ENCODE assay signal across 9 cellular contexts in the genomic region with DNA sequence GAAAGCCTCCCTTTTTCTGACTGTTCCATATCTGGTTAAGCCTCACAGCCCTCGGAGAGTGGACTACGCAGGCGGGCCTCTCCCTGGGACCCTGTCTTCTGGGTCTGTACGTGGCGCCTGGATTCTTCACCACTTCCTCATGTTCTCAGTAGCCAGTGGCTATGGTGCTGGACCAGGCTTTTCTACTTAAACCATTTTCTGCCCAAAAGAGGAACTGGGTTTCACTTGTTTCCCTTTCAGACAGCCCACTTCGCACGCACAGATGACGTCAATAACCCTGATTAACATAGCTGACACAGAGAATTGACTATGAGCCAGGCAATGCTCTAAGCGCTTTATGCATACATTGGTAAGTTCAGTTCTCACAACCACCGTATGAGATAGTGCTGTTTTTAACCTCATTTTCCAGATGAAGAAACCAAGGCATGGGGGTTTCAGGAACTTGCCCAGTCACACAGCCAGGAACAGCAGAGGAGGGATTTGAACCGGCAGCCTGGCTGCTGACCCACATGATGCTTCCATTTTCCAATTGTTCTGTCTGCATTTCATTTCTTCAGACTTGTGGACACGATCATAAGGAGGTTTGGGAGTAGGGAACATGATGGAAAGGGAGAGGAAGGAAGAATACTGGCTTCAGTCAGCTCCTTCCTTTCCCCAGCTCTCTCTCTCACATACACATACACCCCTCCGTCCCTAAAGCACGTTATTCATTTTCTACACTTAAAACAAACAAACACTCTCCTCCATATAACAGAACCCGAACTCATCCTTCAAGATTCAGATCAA. TPM values are rescaled to one million over a fixed set of nuclear protein-coding genes. Genes with fewer than 3 reads are reported as not detected.
DNase-seq lines count a peak whose midpoint lies in the region; ATAC-seq, FAIRE-seq and TF ChIP-seq lines count a peak whose summit lies in the region.
"Had no signal": no experiment of that assay in that cellular context is flagged by ENCODE, and none has a peak within 500 bp of the region (broad histone marks: within the 10 kb centered on the region; RNA-seq: fewer than 3 reads in every experiment).

No MANE protein-coding gene starts in this region.

- ATAC-seq in GM21528 (IDR thresholded peaks at IDR 0.05; ENCODE audit: low FRiP score, unreplicated experiment), result peak; percentile 79
- ATAC-seq in K562, result peak; percentile 71
- peak in 3 of 4 donors; percentile 46 to 72 (median 69) for ATAC-seq in pancreas

- H3K27me3 ChIP-seq in K562 (ENCODE audit: control insufficient read depth in 2 of 2, insufficient read depth in 2 of 2, low read length in 2 of 2) (no peaks in the 10 kb centered on the region), pancreas (no peaks in the 10 kb centered on the region)

- no peaks in the 10 kb centered on the region for H3K79me2 ChIP-seq in K562 (ENCODE audit: control insufficient read depth, insufficient read depth, low read length)

- H3K27ac Mint-ChIP-seq in Calu3 (ENCODE audit: unreplicated experiment), result no peak overlapping the region

- TF ChIP-seq POLR2A in K562 (conservative IDR thresholded peaks at IDR 0.05), result no peak

- H3K9me3 Mint-ChIP-seq in Calu3 (ENCODE audit: low read depth, unreplicated experiment), result no peaks in the 10 kb centered on the region

- H2AFZ ChIP-seq in K562 (ENCODE audit: low read depth, low read length), result peak overlapping the region; percentile 90

- no peaks in the 10 kb centered on the region for H3K36me3 Mint-ChIP-seq in Calu3 (ENCODE audit: insufficient read depth, unreplicated experiment)

- no peak for TF ChIP-seq RAD21 in K562 (CRISPR knock-in tag; conservative IDR thresholded peaks at IDR 0.05 in 1 of 2, IDR thresholded peaks at IDR 0.05 in 1 of 2)

- H3K4me1 ChIP-seq in K562 (replicated peaks in 1 of 2; ENCODE audit: control insufficient read depth in 2 of 2, insufficient read depth in 2 of 2, low read length in 2 of 2) (peaks cover 6 to 24% of the 10 kb centered on the region in 2 experiments; a peak in 3 of 5 replicates), pancreas (peaks cover 0 to 11% (median 11%) of the 10 kb centered on the region in 3 donors)

- H3K4me3 ChIP-seq in K562 (no peak overlapping the region), pancreas (no peak overlapping the region)

- no peaks in the 10 kb centered on the region for H3K4me1 Mint-ChIP-seq in Calu3 (ENCODE audit: low read depth, unreplicated experiment)

- in situ Hi-C loops in GM13977 (cut with MboI; ENCODE audit: low pct_unique_long_range_greater_than_20kb, low sequenced_read_pairs, unreplicated experiment), result no loop called here
- in situ Hi-C loops in KBM-7 (cut with MboI; ENCODE audit: low pct_unique_long_range_greater_than_20kb, low sequenced_read_pairs), result no loop called here
- in situ Hi-C loops in K562 (cut with MboI), result no loop called here

- H3K27me3 Mint-ChIP-seq in Calu3 (ENCODE audit: unreplicated experiment), result no peaks in the 10 kb centered on the region

- TF ChIP-seq CTCF in GM13977 (IDR thresholded peaks at IDR 0.05; ENCODE audit: extremely low read depth, insufficient read depth, missing control alignments) (no peak), K562 (IDR thresholded peaks at IDR 0.05 in 2 of 3, conservative IDR thresholded peaks at IDR 0.05 in 1 of 3; ENCODE audit: insufficient read depth in 2 of 3, low read depth in 1 of 3, low read length in 3 of 3) (no peak), pancreas (IDR thresholded peaks at IDR 0.05) (no peak), Calu3 (IDR thresholded peaks at IDR 0.05; ENCODE audit: unreplicated experiment) (no peak)

- H3K27ac ChIP-seq in K562 (ENCODE audit: extremely low read depth, low read depth, low read length) (peak overlapping the region; percentile 68; the same call in 2 of the 3 replicates), pancreas (peak overlapping the region in 1 of 4 donors; percentile 30)

- no peaks in the 10 kb centered on the region for H3K9me3 ChIP-seq in K562 (replicated peaks; ENCODE audit: control insufficient read depth, insufficient read depth, low read depth, low read length)
- H3K9me3 ChIP-seq in pancreas, result no peaks in the 10 kb centered on the region

- BruUV-seq in K562 (replicated peaks; lab: Mats Ljungman, UMichigan) (no TSS peak), Calu3 (replicated peaks; lab: Mats Ljungman, UMichigan) (no TSS peak)

- POLR2A ChIA-PET in K562 (lab: Yijun Ruan, JAX), result interaction anchor here (0.6 to 1.6 kb wide), 6 partner anchors 12 to 152 kb away, joined by 3 to 4 read pairs (median 3); no protein-coding TSS in a partner anchor

- no peak for TF ChIP-seq EP300 in K562 (IDR thresholded peaks at IDR 0.05; ENCODE audit: low read length)

- peak; percentile 68 for FAIRE-seq in K562 (lab: Jason Lieb, UNC)
- no peak for FAIRE-seq in pancreas (lab: Jason Lieb, UNC)

- H3K36me3 ChIP-seq in K562 (ENCODE audit: control insufficient read depth, insufficient read depth, low read length) (no peaks in the 10 kb centered on the region), pancreas (no peaks in the 10 kb centered on the region)

- H3K4me3 Mint-ChIP-seq in Calu3 (ENCODE audit: low read depth, unreplicated experiment), result no peak overlapping the region

- H4K20me1 ChIP-seq in K562 (replicated peaks; ENCODE audit: control insufficient read depth, insufficient read depth, low read length), result no peaks in the 10 kb centered on the region

- H3K4me2 ChIP-seq in K562 (ENCODE audit: insufficient read depth, low read length), result peak overlapping the region; percentile 66

- CTCF ChIA-PET in K562 (lab: Yijun Ruan, JAX; ENCODE audit: low intra/inter-chr PET ratio), result no interaction called here
- CTCF ChIA-PET in Calu3 (lab: Charles Lee), result no interaction called here

- no peaks in the 10 kb centered on the region for H3K9me1 ChIP-seq in K562 (ENCODE audit: control insufficient read depth, insufficient read depth, low read length)

- DNase-seq in GM13977 (ENCODE audit: low spot score) (peak; percentile 78), KBM-7 (peak; percentile 97), K562 (ENCODE audit: extremely low read depth in 1 of 4, low spot score in 3 of 4) (peak in 2 of 4 experiments; percentile 56 to 73), pancreas (peak in 1 of 6 donors; percentile 60), cerebellar cortex (ENCODE audit: low spot score) (no peak), NCI-H1092 treated with DMSO at 0.1 percent for 48 hours (lab: John Stamatoyannopoulos, UW) (no peak), Calu3 (no peak)

- WGBS in K562 (ENCODE audit: insufficient coverage, low coverage, missing lambda C conversion rate), result 31% methylated on average over 15 of the region's 15 CpGs
- WGBS in pancreas, 2 donors, result 85 to 91% methylated on average over 15 of the region's 15 CpGs

- intact Hi-C loops in K562 (cut with micrococcal nuclease) (no loop called here), pancreas (cut with DNase I) (no loop called here), Calu3 (cut with micrococcal nuclease; ENCODE audit: unreplicated experiment) (no loop called here)

- H3K9ac ChIP-seq in K562 (ENCODE audit: insufficient read depth in 1 of 2, low read depth in 2 of 2, low read length in 2 of 2), result peak overlapping the region; percentile 35 to 78; a peak in 3 of 4 replicates

TF ChIP-seq in K562, 482 proteins besides CTCF, POLR2A, EP300 and RAD21 (continues in another document):
- TF ChIP-seq ZNF830 (CRISPR knock-in tag; IDR thresholded peaks at IDR 0.05) (no peak), CBX2 (IDR thresholded peaks at IDR 0.05; ENCODE audit: insufficient read depth, low read length, poor library complexity, severe bottlenecking) (no peak), DPF2 (IDR thresholded peaks at IDR 0.05) (0 out of 2 replicates have a peak, but pooled peaks have one; percentile 22), JUN (IDR thresholded peaks at IDR 0.05; ENCODE audit: borderline replicate concordance, low read depth, low read length) (peak; percentile 66; the same call in 1 of the 2 replicates), JUN (CRISPR knock-in tag; IDR thresholded peaks at IDR 0.05; ENCODE audit: borderline replicate concordance) (peak; percentile 58; the same call in 1 of the 2 replicates), SAFB (IDR thresholded peaks at IDR 0.05; ENCODE audit: borderline replicate concordance, low read depth, low read length) (no peak)
- TF ChIP-seq, protein P1, sequence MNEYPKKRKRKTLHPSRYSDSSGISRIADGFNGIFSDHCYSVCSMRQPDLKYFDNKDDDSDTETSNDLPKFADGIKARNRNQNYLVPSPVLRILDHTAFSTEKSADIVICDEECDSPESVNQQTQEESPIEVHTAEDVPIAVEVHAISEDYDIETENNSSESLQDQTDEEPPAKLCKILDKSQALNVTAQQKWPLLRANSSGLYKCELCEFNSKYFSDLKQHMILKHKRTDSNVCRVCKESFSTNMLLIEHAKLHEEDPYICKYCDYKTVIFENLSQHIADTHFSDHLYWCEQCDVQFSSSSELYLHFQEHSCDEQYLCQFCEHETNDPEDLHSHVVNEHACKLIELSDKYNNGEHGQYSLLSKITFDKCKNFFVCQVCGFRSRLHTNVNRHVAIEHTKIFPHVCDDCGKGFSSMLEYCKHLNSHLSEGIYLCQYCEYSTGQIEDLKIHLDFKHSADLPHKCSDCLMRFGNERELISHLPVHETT (CRISPR knock-in tag; conservative IDR thresholded peaks at IDR 0.05 in 1 of 2, IDR thresholded peaks at IDR 0.05 in 1 of 2), result peak in 1 of 2 experiments; percentile 73; a peak in 1 of 4 replicates

RNA-seq across cellular contexts. Expression of a gene that starts 41.7 kb away (rescaled TPM):
- total RNA-seq in K562 (2011; cell fraction: chromatin; rRNA removed; ENCODE audit: low replicate concordance), result 0.44 and 1.2 TPM in 2 replicates
- 0.17 and 0.26 TPM in 2 replicates for total RNA-seq in K562 (2011; cell fraction: nucleolus; rRNA removed)
- total RNA-seq in K562 (2011; cell fraction: nucleoplasm; rRNA removed), result 0.15 and 0.29 TPM in 2 replicates
- total RNA-seq in K562 (2014; rRNA removed) (0.41 and 0.59 TPM in 2 replicates), K562 (2014; rRNA removed; fragmentation: Illumina TruSeq; extraction: Trizol) (0.22 and 0.29 TPM in 2 replicates), K562 (2015; rRNA removed; fragmentation: Illumina TruSeq; extraction: Trizol) (0.47 and 0.64 TPM in 2 replicates), K562 (2021) (0.29 and 0.35 TPM in 2 replicates), pancreas (10 to 100 TPM in 4 of 6 donors, 1 to 10 TPM in 2; 4.7 to 16.8 (median 12.1) TPM), Calu3 (2022) (16.5 and 20.4 TPM in 2 replicates)
- polyA plus RNA-seq in K562 (2011; rRNA removed) (0.06 and 0.16 TPM in 2 replicates), K562 (2014; fragmentation: Illumina TruSeq; extraction: Trizol) (0.25 and 0.71 TPM in 2 replicates), K562 (2014; fragmentation: Nextera tagmentation; extraction: Ambion mirVana) (under 1 TPM; 0.01 to 0.03 TPM), K562 (2014; rRNA removed) (0.32 and 0.62 TPM in 2 replicates), pancreas (10 to 100 TPM; 14.3 to 18.2 TPM)
- polyA plus RNA-seq in K562 (2011; cell fraction: cytosol; rRNA removed), result 0.06 and 0.15 TPM in 2 replicates
- polyA plus RNA-seq in K562 (2011; cell fraction: nucleus; rRNA removed), result 0.26 and 0.32 TPM in 2 replicates
- polyA plus RNA-seq in K562 (2012), result 0.44 and 1.8 TPM in 2 replicates
- 0.25 and 0.30 TPM in 2 replicates for polyA minus RNA-seq in K562 (2011; rRNA and poly(A)+ RNA removed)
- 0.18 and 0.19 TPM in 2 replicates for polyA minus RNA-seq in K562 (2011; cell fraction: cytosol; rRNA and poly(A)+ RNA removed)
- 0.13 and 0.33 TPM in 2 replicates for polyA minus RNA-seq in K562 (2011; cell fraction: nucleus; rRNA and poly(A)+ RNA removed)
- total RNA-seq: HT1080 had no signal

Comparison
In these comparisons a context has a peak if more than half of its experiments do, and no peak if none do; other contexts are left out.
1. DNase-seq: peak in GM13977 (single experiment) and KBM-7 (single experiment); none in cerebellar cortex (single experiment), NCI-H1092 treated with DMSO at 0.1 percent for 48 hours (single experiment) and Calu3 (single experiment).
2. Peak in every context shown above with its lines, with median percentiles within 50 percentile points of each other: ATAC-seq.